In the genomic region with DNA sequence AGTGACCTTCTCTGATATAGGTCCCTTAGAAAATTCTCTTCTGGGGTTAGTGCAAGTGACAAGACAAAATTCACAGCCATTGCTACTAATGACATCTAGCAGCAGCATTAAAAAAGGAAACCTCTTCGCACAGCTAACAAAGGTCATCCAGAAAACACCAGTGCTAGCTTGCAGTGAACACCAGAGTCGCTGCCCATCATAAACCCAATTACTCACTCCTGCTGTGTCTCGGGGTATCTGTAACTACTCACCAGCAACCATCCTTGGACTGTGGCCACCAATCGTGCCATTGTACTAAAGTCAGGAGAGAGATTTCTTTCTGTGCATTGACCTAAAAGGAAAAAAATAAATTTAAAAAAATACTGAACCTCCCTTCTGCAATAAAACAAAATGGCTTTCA, we compare ENCODE assay signal across 24 cellular contexts.
"Had no signal": no experiment of that assay in that cellular context is flagged by ENCODE, and none has a peak within 500 bp of the region (broad histone marks: within the 10 kb centered on the region; RNA-seq: fewer than 3 reads in every experiment).

No MANE protein-coding gene starts in this region.

- H3K4me3 Mint-ChIP-seq: activated CD4-positive, alpha-beta memory T cell treated with anti-CD3 and anti-CD28 coated beads for 36 hours; activated CD4-positive, alpha-beta T cell treated with anti-CD3 and anti-CD28 coated beads, Interleukin-2, amount 10 ng/mL, durations not matched to agents 7 days and 5 days; activated naive CD4-positive, alpha-beta T cell treated with anti-CD3 and anti-CD28 coated beads, Interleukin-2, amount 10 ng/mL, durations not matched to agents 7 days and 5 days; activated naive CD8-positive, alpha-beta T cell treated with anti-CD3 and anti-CD28 coated beads for 36 hours; activated T-cell treated with anti-CD3 and anti-CD28 coated beads, Interleukin-2, amount 50 U/mL, for 72 hours had no signal

- H3K9me3 ChIP-seq: SJSA1 had no signal

- H3K4me1 Mint-ChIP-seq: activated CD4-positive, alpha-beta T cell treated with anti-CD3 and anti-CD28 coated beads, Interleukin-2, amount 10 ng/mL, durations not matched to agents 7 days and 5 days; activated naive CD4-positive, alpha-beta T cell treated with anti-CD3 and anti-CD28 coated beads, Interleukin-2, amount 10 ng/mL, durations not matched to agents 7 days and 5 days; activated naive CD8-positive, alpha-beta T cell treated with anti-CD3 and anti-CD28 coated beads for 36 hours had no signal

- H3K4me3 ChIP-seq: SJSA1 had no signal

- DNase-seq: activated CD4-positive, alpha-beta memory T cell treated with anti-CD3 and anti-CD28 coated beads for 36 hours; activated CD4-positive, alpha-beta T cell treated with anti-CD3 and anti-CD28 coated beads, Interleukin-2, amount 10 ng/mL, durations not matched to agents 7 days and 5 days; activated CD4-positive, CD25-positive, alpha-beta regulatory T cell; activated CD8-positive, alpha-beta memory T cell treated with anti-CD3 and anti-CD28 coated beads for 24 hours; activated gamma-delta T cell treated with Interleukin-2 at 50 U/mL for 16 hours; activated naive CD4-positive, alpha-beta T cell treated with anti-CD3 and anti-CD28 coated beads, Interleukin-2, amount 10 ng/mL, durations not matched to agents 7 days and 5 days; activated naive CD8-positive, alpha-beta T cell treated with anti-CD3 and anti-CD28 coated beads for 36 hours; activated T-cell treated with anti-CD3 and anti-CD28 coated beads, Interleukin-2, amount 50 U/mL, for 72 hours; NCI-H1092; NCI-H1417; NCI-H2029; NCI-H2107; NCI-H2171 treated with DMSO at 0.1 percent for 48 hours; NCI-H226; NCI-H526; NCI-H774; NK-92 treated with Interleukin-12 subunit alpha and Interleukin-12 subunit beta, amount 100 ng/mL, for 24 hours; SHP77; T-helper 1 cell had no signal

- H3K27ac Mint-ChIP-seq: activated CD4-positive, alpha-beta memory T cell treated with anti-CD3 and anti-CD28 coated beads for 36 hours; activated CD4-positive, alpha-beta T cell treated with anti-CD3 and anti-CD28 coated beads, Interleukin-2, amount 10 ng/mL, durations not matched to agents 7 days and 5 days; activated naive CD4-positive, alpha-beta T cell treated with anti-CD3 and anti-CD28 coated beads, Interleukin-2, amount 10 ng/mL, durations not matched to agents 7 days and 5 days; activated naive CD8-positive, alpha-beta T cell treated with anti-CD3 and anti-CD28 coated beads for 36 hours; activated T-cell treated with anti-CD3 and anti-CD28 coated beads, Interleukin-2, amount 50 U/mL, for 72 hours; activated T-helper 2 cell treated with anti-CD3 and anti-CD28 coated beads, Interferon-gamma antibody, Interleukin-2, Interleukin-4, amounts not matched to agents 10 μg/mL and 5 μg/mL and 100 μg/mL, durations not matched to agents 14 hours and 24 hours and 36 hours had no signal

- H3K27me3 ChIP-seq: SJSA1 had no signal

- ATAC-seq: activated T-cell treated with anti-CD3 and anti-CD28 coated beads, Interleukin-2, amount 50 U/mL, for 72 hours; Panc1 had no signal

- H3K36me3 Mint-ChIP-seq: activated CD4-positive, alpha-beta memory T cell treated with anti-CD3 and anti-CD28 coated beads for 36 hours; activated naive CD4-positive, alpha-beta T cell treated with anti-CD3 and anti-CD28 coated beads, Interleukin-2, amount 10 ng/mL, durations not matched to agents 7 days and 5 days; activated naive CD8-positive, alpha-beta T cell treated with anti-CD3 and anti-CD28 coated beads for 36 hours had no signal

- H3K27me3 Mint-ChIP-seq: activated CD4-positive, alpha-beta memory T cell treated with anti-CD3 and anti-CD28 coated beads for 36 hours; activated CD4-positive, alpha-beta T cell treated with anti-CD3 and anti-CD28 coated beads, Interleukin-2, amount 10 ng/mL, durations not matched to agents 7 days and 5 days; activated naive CD4-positive, alpha-beta T cell treated with anti-CD3 and anti-CD28 coated beads, Interleukin-2, amount 10 ng/mL, durations not matched to agents 7 days and 5 days; activated naive CD8-positive, alpha-beta T cell treated with anti-CD3 and anti-CD28 coated beads for 36 hours had no signal

- H3K27ac ChIP-seq: KMS-11, SJSA1, VCaP had no signal

- H3K4me1 ChIP-seq: SJSA1 had no signal

- H3K36me3 ChIP-seq: SJSA1 had no signal
